Comparison of ENCODE assay signal across 26 cellular contexts in the genomic region with DNA sequence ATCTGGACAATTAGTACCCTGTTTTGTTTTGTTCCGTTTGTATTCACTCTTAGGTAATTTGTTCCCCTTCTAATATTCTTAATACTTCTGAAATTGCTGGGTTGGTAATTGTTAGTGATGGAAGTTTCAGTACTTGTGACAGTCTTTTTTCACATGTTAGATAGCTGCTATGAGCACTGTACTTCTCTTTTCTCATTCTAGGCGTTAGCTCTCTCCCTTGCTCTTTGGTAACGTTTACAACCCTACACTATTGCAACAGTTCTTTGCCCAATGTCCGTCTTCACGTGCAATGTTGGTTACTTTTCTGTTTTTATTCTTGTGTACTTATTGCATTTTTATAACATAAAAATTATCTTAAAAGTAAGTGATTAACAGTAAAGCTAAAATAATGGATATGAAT.
"Had no signal": no experiment of that assay in that cellular context is flagged by ENCODE, and none has a peak within 500 bp of the region (broad histone marks: within the 10 kb centered on the region; RNA-seq: fewer than 3 reads in every experiment).

No MANE protein-coding gene starts in this region.

- ATAC-seq: activated CD4-positive, CD25-positive, alpha-beta regulatory T cell treated with anti-CD3 and anti-CD28 coated beads, Interleukin-2, amount 50 U/mL, for 24 hours; activated naive CD8-positive, alpha-beta T cell treated with anti-CD3 and anti-CD28 coated beads, Interleukin-2, amount 50 U/mL, for 24 hours; activated T-cell treated with anti-CD3 and anti-CD28 coated beads, Interleukin-2, amount 50 U/mL, for 72 hours; body of pancreas; heart right ventricle; left cardiac atrium; right lobe of liver; stimulated activated memory B cell treated with anti-CD40 and anti-IgM and Interleukin-4, amounts not matched to agents 10 μg/mL and 1 μg/mL and 100 μg/mL, for 72 hours had no signal

- H3K36me3 Mint-ChIP-seq: stimulated activated memory B cell treated with anti-CD40 and anti-IgM and Interleukin-4, amounts not matched to agents 10 μg/mL and 1 μg/mL and 100 μg/mL, for 72 hours had no signal

- H3K4me1 Mint-ChIP-seq: activated CD4-positive, alpha-beta memory T cell treated with anti-CD3 and anti-CD28 coated beads, Interleukin-2, amount 10 ng/mL, durations not matched to agents 7 days and 5 days; activated CD4-positive, alpha-beta T cell treated with anti-CD3 and anti-CD28 coated beads, Interleukin-2, amount 10 ng/mL, durations not matched to agents 24 days and 14 days; activated naive CD8-positive, alpha-beta T cell treated with anti-CD3 and anti-CD28 coated beads, Interleukin-2, amount 50 U/mL, for 24 hours; neural crest cell; stimulated activated memory B cell treated with anti-CD40 and anti-IgM and Interleukin-4, amounts not matched to agents 10 μg/mL and 1 μg/mL and 100 μg/mL, for 72 hours had no signal

- H3K27ac ChIP-seq: body of pancreas, heart right ventricle, right lobe of liver, skin epidermis, stomach, suprapubic skin, transverse colon, uterus, VCaP had no signal

- H3K9me3 ChIP-seq: body of pancreas, heart right ventricle, right lobe of liver, stomach, suprapubic skin, transverse colon, uterus had no signal

- DNase-seq: activated CD4-positive, alpha-beta memory T cell treated with anti-CD3 and anti-CD28 coated beads, Interleukin-2, amount 10 ng/mL, durations not matched to agents 7 days and 5 days; activated CD4-positive, alpha-beta T cell treated with anti-CD3 and anti-CD28 coated beads, Interleukin-2, amount 10 ng/mL, durations not matched to agents 24 days and 14 days; activated effector memory CD4-positive, alpha-beta T cell treated with Interleukin-2 at 50 U/mL for 16 hours; activated naive CD4-positive, alpha-beta T cell treated with anti-CD3 and anti-CD28 coated beads, Interleukin-2, amount 50 U/mL, for 16 hours; activated naive CD8-positive, alpha-beta T cell treated with anti-CD3 and anti-CD28 coated beads, Interleukin-2, amount 50 U/mL, for 24 hours; activated T-cell treated with anti-CD3 and anti-CD28 coated beads, Interleukin-2, amount 50 U/mL, for 72 hours; anterior cingulate cortex; body of pancreas; effector CD4-positive, alpha-beta T cell; heart right ventricle; islet precursor cell; left cardiac atrium; mesenchymal stem cell; posterior cingulate gyrus; right lobe of liver; stimulated activated CD4-positive, alpha-beta T cell treated with anti-CD3 and anti-CD28 coated beads, Interleukin-2, amount 100 ng/mL, for 24 hours; stomach; transverse colon; uterus had no signal

- H3K4me3 Mint-ChIP-seq: activated CD4-positive, alpha-beta memory T cell treated with anti-CD3 and anti-CD28 coated beads, Interleukin-2, amount 10 ng/mL, durations not matched to agents 7 days and 5 days; activated CD4-positive, alpha-beta T cell treated with anti-CD3 and anti-CD28 coated beads, Interleukin-2, amount 10 ng/mL, durations not matched to agents 24 days and 14 days; activated naive CD8-positive, alpha-beta T cell treated with anti-CD3 and anti-CD28 coated beads, Interleukin-2, amount 50 U/mL, for 24 hours; activated T-cell treated with anti-CD3 and anti-CD28 coated beads, Interleukin-2, amount 50 U/mL, for 72 hours; dendritic cell treated with granulocyte-macrophage colony-stimulating factor and Interleukin-4, amounts not matched to agents 40 ng/mL and 50 ng/mL, for 4 days; neural crest cell; stimulated activated memory B cell treated with anti-CD40 and anti-IgM and Interleukin-4, amounts not matched to agents 10 μg/mL and 1 μg/mL and 100 μg/mL, for 72 hours had no signal

- H3K4me3 ChIP-seq: body of pancreas, heart right ventricle, right lobe of liver, skin epidermis, stomach, suprapubic skin, transverse colon, uterus had no signal

- H3K27me3 Mint-ChIP-seq: activated CD4-positive, alpha-beta memory T cell treated with anti-CD3 and anti-CD28 coated beads, Interleukin-2, amount 10 ng/mL, durations not matched to agents 7 days and 5 days; activated CD4-positive, alpha-beta T cell treated with anti-CD3 and anti-CD28 coated beads, Interleukin-2, amount 10 ng/mL, durations not matched to agents 24 days and 14 days; activated naive CD8-positive, alpha-beta T cell treated with anti-CD3 and anti-CD28 coated beads, Interleukin-2, amount 50 U/mL, for 24 hours; dendritic cell treated with granulocyte-macrophage colony-stimulating factor and Interleukin-4, amounts not matched to agents 40 ng/mL and 50 ng/mL, for 4 days; stimulated activated memory B cell treated with anti-CD40 and anti-IgM and Interleukin-4, amounts not matched to agents 10 μg/mL and 1 μg/mL and 100 μg/mL, for 72 hours had no signal

- H3K36me3 ChIP-seq: heart right ventricle, right lobe of liver, stomach, suprapubic skin, transverse colon, uterus had no signal

- H3K9me3 Mint-ChIP-seq: activated CD4-positive, alpha-beta T cell treated with anti-CD3 and anti-CD28 coated beads, Interleukin-2, amount 10 ng/mL, durations not matched to agents 24 days and 14 days; activated naive CD8-positive, alpha-beta T cell treated with anti-CD3 and anti-CD28 coated beads, Interleukin-2, amount 50 U/mL, for 24 hours; stimulated activated memory B cell treated with anti-CD40 and anti-IgM and Interleukin-4, amounts not matched to agents 10 μg/mL and 1 μg/mL and 100 μg/mL, for 72 hours had no signal

- H3K27me3 ChIP-seq: body of pancreas, heart right ventricle, right lobe of liver, stomach, suprapubic skin, transverse colon, uterus had no signal

- H3K27ac Mint-ChIP-seq: activated CD4-positive, alpha-beta memory T cell treated with anti-CD3 and anti-CD28 coated beads, Interleukin-2, amount 10 ng/mL, durations not matched to agents 7 days and 5 days; activated CD4-positive, alpha-beta T cell treated with anti-CD3 and anti-CD28 coated beads, Interleukin-2, amount 10 ng/mL, durations not matched to agents 24 days and 14 days; activated naive CD8-positive, alpha-beta T cell treated with anti-CD3 and anti-CD28 coated beads, Interleukin-2, amount 50 U/mL, for 24 hours; activated T-cell treated with anti-CD3 and anti-CD28 coated beads, Interleukin-2, amount 50 U/mL, for 72 hours; stimulated activated memory B cell treated with anti-CD40 and anti-IgM and Interleukin-4, amounts not matched to agents 10 μg/mL and 1 μg/mL and 100 μg/mL, for 72 hours had no signal

- H3K4me1 ChIP-seq: body of pancreas, right lobe of liver, suprapubic skin, transverse colon, uterus had no signal
